In the genomic region with DNA sequence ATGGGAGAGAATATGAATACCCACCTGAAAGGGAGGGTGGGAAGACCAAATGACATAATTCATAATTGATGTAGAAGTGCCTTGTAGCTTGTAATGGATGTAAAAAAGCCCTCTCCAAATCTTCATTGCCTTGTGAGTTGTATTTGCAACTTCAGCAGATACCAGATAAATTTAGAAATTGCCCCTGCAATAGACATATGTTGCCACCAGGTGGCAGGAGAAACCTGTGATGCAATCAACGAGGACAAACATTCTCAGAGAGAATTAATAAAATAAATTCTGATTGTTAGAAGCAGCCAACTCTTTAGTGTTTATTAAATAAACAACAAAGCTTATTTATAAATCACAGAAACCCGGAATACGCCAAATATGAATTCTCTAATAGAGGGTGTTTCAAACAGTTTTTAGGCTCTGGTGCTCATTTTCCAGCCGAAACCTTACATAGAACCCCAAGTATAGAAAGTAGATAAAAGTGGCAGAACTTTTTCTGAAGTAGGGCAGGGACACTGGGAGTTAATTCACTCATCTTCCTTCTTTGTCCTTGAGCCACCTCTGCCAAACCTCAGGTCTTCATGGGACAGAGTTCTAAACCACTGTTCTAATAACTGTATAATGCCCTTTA, we compare ENCODE assay signal across 8 cellular contexts.
A peak's percentile ranks its signal among the peaks of the same experiment; 100 is the strongest.
DNase-seq lines count a peak whose midpoint lies in the region; ATAC-seq and TF ChIP-seq lines count a peak whose summit lies in the region.

No MANE protein-coding gene starts in this region.

- no peaks in the 10 kb centered on the region for H3K36me3 Mint-ChIP-seq in activated CD4-positive, alpha-beta memory T cell treated with anti-CD3 and anti-CD28 coated beads for 36 hours

- H3K4me1 Mint-ChIP-seq in activated CD4-positive, alpha-beta memory T cell treated with anti-CD3 and anti-CD28 coated beads for 36 hours (ENCODE audit: low read depth): no peaks in the 10 kb centered on the region

- no peaks in the 10 kb centered on the region for H3K9me3 Mint-ChIP-seq in activated CD4-positive, alpha-beta memory T cell treated with anti-CD3 and anti-CD28 coated beads for 36 hours

- POLR2A ChIA-PET in AG04449 (lab: Yijun Ruan, JAX) (no interaction called here), GM10248 (lab: Yijun Ruan, JAX) (no interaction called here)
- POLR2A ChIA-PET in activated CD4-positive, alpha-beta memory T cell treated with anti-CD3 and anti-CD28 coated beads for 36 hours (lab: Charles Lee): no interaction called here

- CTCF ChIA-PET in AG04449 (lab: Yijun Ruan, JAX) (interaction anchor here (0.9 to 2.8 kb wide), 21 partner anchors 9 to 1627 kb away, joined by 3 to 23 read pairs (median 5); a partner anchor contains a TSS), GM10248 (lab: Yijun Ruan, JAX) (interaction anchor here (0.7 to 5.2 kb wide), 21 partner anchors 10 to 1428 kb away, joined by 3 to 90 read pairs (median 4); no protein-coding TSS in a partner anchor)
- CTCF ChIA-PET in activated CD4-positive, alpha-beta memory T cell treated with anti-CD3 and anti-CD28 coated beads for 36 hours (lab: Charles Lee): interaction anchor here (0.8 to 5.4 kb wide), 10 partner anchors 9 to 1331 kb away, joined by 3 to 62 read pairs (median 4); a partner anchor contains a TSS

- no peak overlapping the region for H3K4me3 Mint-ChIP-seq in activated CD4-positive, alpha-beta memory T cell treated with anti-CD3 and anti-CD28 coated beads for 36 hours

- intact Hi-C loops in activated CD4-positive, alpha-beta memory T cell treated with anti-CD3 and anti-CD28 coated beads for 36 hours (cut with micrococcal nuclease): loop anchor here (1.0 kb wide), 2 partner anchors 39 to 1330 kb away; no protein-coding TSS in a partner anchor

- H3K27ac Mint-ChIP-seq in activated CD4-positive, alpha-beta memory T cell treated with anti-CD3 and anti-CD28 coated beads for 36 hours: no peak overlapping the region

- DNase-seq in AG04449 (ENCODE audit: low read depth, low spot score) (peak; percentile 3), GM10248 (ENCODE audit: extremely low spot score) (peak; percentile 50), LNCaP clone FGC (ENCODE audit: low read depth) (peak; percentile 7), iPS-NIHi11 (ENCODE audit: low spot score) (peak; percentile 71), superior temporal gyrus (ENCODE audit: extremely low spot score) (peak; percentile 85)
- DNase-seq in activated CD4-positive, alpha-beta memory T cell treated with anti-CD3 and anti-CD28 coated beads for 36 hours: peak; percentile 28

- TF ChIP-seq CTCF in AG04449 (IDR thresholded peaks at IDR 0.05; ENCODE audit: insufficient read depth, low read length, missing control alignments) (peak; percentile 42), GM10248 (IDR thresholded peaks at IDR 0.05; ENCODE audit: control extremely low read depth, extremely low read depth, low read depth, missing control alignments) (peak; percentile 68), LNCaP clone FGC (IDR thresholded peaks at IDR 0.05; ENCODE audit: control insufficient read depth, extremely low read depth, insufficient read depth) (peak; percentile 67)

- H3K27me3 Mint-ChIP-seq in activated CD4-positive, alpha-beta memory T cell treated with anti-CD3 and anti-CD28 coated beads for 36 hours: no peaks in the 10 kb centered on the region

- H3K4me3 ChIP-seq in AG04449 (ENCODE audit: low read depth, low read length) (no peak overlapping the region), LNCaP clone FGC (ENCODE audit: low read depth, low read length) (no peak overlapping the region)

- ATAC-seq in HG02970 (IDR thresholded peaks at IDR 0.05; ENCODE audit: low FRiP score, unreplicated experiment): no peak
- ATAC-seq in HG02642 (IDR thresholded peaks at IDR 0.05; ENCODE audit: poor library complexity, unreplicated experiment): no peak

Comparison
In these comparisons a context has a peak if more than half of its experiments do, and no peak if none do; other contexts are left out.
1. DNase-seq: peak in every context shown above with its lines; median percentile 85 in superior temporal gyrus; 71 in iPS-NIHi11; 50 in GM10248; 28 in activated CD4-positive, alpha-beta memory T cell treated with anti-CD3 and anti-CD28 coated beads for 36 hours; 7 in LNCaP clone FGC; 3 in AG04449.